In the genomic region with DNA sequence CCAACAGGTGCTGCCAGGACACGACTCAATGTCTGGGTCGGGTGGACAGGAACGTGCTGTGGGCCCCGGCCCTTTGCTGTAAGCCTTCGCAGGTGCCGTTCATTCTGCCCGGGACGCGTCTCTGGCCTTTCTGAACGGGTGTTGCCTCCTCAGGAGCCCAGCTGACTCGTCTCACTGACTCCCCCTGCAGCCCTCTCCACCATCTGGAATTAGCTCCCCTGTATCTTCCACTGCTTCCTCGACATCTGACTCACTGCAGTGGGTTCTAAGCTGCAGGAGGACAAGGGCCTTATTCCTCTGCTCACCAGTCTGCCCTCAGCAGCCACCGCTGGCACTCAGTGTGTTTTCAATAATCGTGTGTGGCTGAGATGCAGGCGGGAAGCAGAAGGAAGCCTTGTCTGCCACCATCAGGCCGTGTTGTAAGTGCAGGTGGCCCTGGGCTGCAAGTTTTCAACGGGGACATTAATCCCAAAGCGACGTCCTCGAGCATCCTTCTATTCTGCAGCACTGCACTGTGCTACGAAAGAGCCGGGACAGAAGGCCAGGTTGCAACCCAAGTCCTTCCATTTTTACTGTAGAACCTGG, we compare ENCODE assay signal across 1 cellular context.
TF ChIP-seq lines count a peak whose summit lies in the region.

No MANE protein-coding gene starts in this region.

TF ChIP-seq in endothelial cell of umbilical vein, 7 proteins besides CTCF, POLR2A, EP300 and RAD21 (continued from another document):
- TF ChIP-seq MYC (IDR thresholded peaks at IDR 0.05; ENCODE audit: low read depth, low read length) (no peak), FOS (IDR thresholded peaks at IDR 0.05; ENCODE audit: borderline replicate concordance, insufficient read depth, low read length) (no peak), POLR2AphosphoS5 (IDR thresholded peaks at IDR 0.05; ENCODE audit: insufficient read depth, low read depth, low read length) (no peak)
TF ChIP-seq in endothelial cell of umbilical vein: peak in this region for 0.
